In genomic region chr1:232965124-232965911, GRCh38 we compare ENCODE assay signal across 14 cellular contexts. TPM values are rescaled to one million over a fixed set of nuclear protein-coding genes. Genes with fewer than 3 reads are reported as not detected.
DNase-seq lines count a peak whose midpoint lies in the region; ATAC-seq and TF ChIP-seq lines count a peak whose summit lies in the region.
"Had no signal": no experiment of that assay in that cellular context is flagged by ENCODE, and none has a peak within 500 bp of the region (broad histone marks: within the 10 kb centered on the region; RNA-seq: fewer than 3 reads in every experiment).

No MANE protein-coding gene starts in this region.

- peaks cover 6 to 30% of the 10 kb centered on the region in 2 donors for H3K36me3 Mint-ChIP-seq in activated naive CD4-positive, alpha-beta T cell treated with anti-CD3 and anti-CD28 coated beads, Interleukin-2, amount 50 U/mL, for 72 hours
- peaks cover 23% of the 10 kb centered on the region for H3K36me3 Mint-ChIP-seq in endodermal cell (ENCODE audit: low read depth)
- peaks cover 41 to 47% of the 10 kb centered on the region in 2 donors for H3K36me3 Mint-ChIP-seq in stimulated activated naive B cell treated with anti-CD40 and anti-IgM and Interleukin-4, amounts not matched to agents 10 μg/mL and 1 μg/mL and 100 μg/mL, for 72 hours

- no peak overlapping the region for H3K18ac ChIP-seq in neuronal stem cell (ENCODE audit: low read length)

- no peak overlapping the region for H4K8ac ChIP-seq in neuronal stem cell (ENCODE audit: low read depth, low read length)

- H2AFZ ChIP-seq in neuronal stem cell (ENCODE audit: low read length): no peak overlapping the region

- H3K4ac ChIP-seq in neuronal stem cell (ENCODE audit: low read length): no peak overlapping the region

- H3K9ac ChIP-seq in endodermal cell (ENCODE audit: extremely low read depth, low read length, poor library complexity, severe bottlenecking) (no peak overlapping the region), neuronal stem cell (ENCODE audit: low read depth, low read length, poor library complexity) (no peak overlapping the region)

- H3K36me3 ChIP-seq in endodermal cell (ENCODE audit: control insufficient read depth, insufficient read depth, low read length): peaks cover 4% of the 10 kb centered on the region
- H3K36me3 ChIP-seq in neuronal stem cell (replicated peaks in 1 of 2; ENCODE audit: control insufficient read depth in 2 of 2, insufficient read depth in 2 of 2, low read length in 2 of 2): peaks cover 6 to 77% of the 10 kb centered on the region in 2 donors

- H3K27ac ChIP-seq in endodermal cell (ENCODE audit: low read depth, low read length): no peak overlapping the region
- H3K27ac ChIP-seq in neuronal stem cell (replicated peaks; ENCODE audit: low read length): no peak overlapping the region
- H3K27ac ChIP-seq: SJSA1, thyroid gland had no signal

- H3K4me2 ChIP-seq in neuronal stem cell (ENCODE audit: insufficient read depth, low read length, poor library complexity, severe bottlenecking): no peak overlapping the region

- H3K4me3 Mint-ChIP-seq in endodermal cell: no peak overlapping the region
- H3K4me3 Mint-ChIP-seq in stimulated activated naive B cell treated with anti-CD40 and anti-IgM and Interleukin-4, amounts not matched to agents 10 μg/mL and 1 μg/mL and 100 μg/mL, for 72 hours: no peak overlapping the region

- H3K14ac ChIP-seq in neuronal stem cell (ENCODE audit: low read length): no peak overlapping the region

- H3K27me3 ChIP-seq in endodermal cell (ENCODE audit: control insufficient read depth, insufficient read depth, low read length, poor library complexity, severe bottlenecking): no peaks in the 10 kb centered on the region
- H3K27me3 ChIP-seq in neuronal stem cell (ENCODE audit: control insufficient read depth in 3 of 3, insufficient read depth in 3 of 3, low read depth in 1 of 3, low read length in 3 of 3): no peaks in the 10 kb centered on the region
- H3K27me3 ChIP-seq: SJSA1, thyroid gland had no signal

- H4K91ac ChIP-seq in neuronal stem cell (ENCODE audit: low read depth, low read length, poor library complexity): no peak overlapping the region

- DNase-seq in activated naive CD4-positive, alpha-beta T cell treated with anti-CD3 and anti-CD28 coated beads, Interleukin-2, amount 50 U/mL, for 72 hours (ENCODE audit: low spot score in 2 of 2): no peak
- no peak for DNase-seq in activated naive CD4-positive, alpha-beta T cell treated with anti-CD3 and anti-CD28 coated beads, Interleukin-2, amount 50 U/mL, for 16 hours
- DNase-seq in endodermal cell (no peak), neuronal stem cell (ENCODE audit: low spot score) (no peak), HK-2 (ENCODE audit: unreplicated experiment) (no peak)
- DNase-seq in stimulated activated naive B cell treated with anti-CD40 and anti-IgM and Interleukin-4, amounts not matched to agents 10 μg/mL and 1 μg/mL and 100 μg/mL, for 72 hours: no peak
- no peak for DNase-seq in stimulated activated naive CD4-positive, alpha-beta T cell (lab: John Stamatoyannopoulos, UW)
- DNase-seq: ACHN; Calu3; MV-4-11; stimulated activated CD4-positive, alpha-beta T cell treated with anti-CD3 and anti-CD28 coated beads, Interleukin-12 subunit alpha, Interleukin-12 subunit beta, amount 100 ng/mL, for 4 hours; thyroid gland had no signal

- no peaks in the 10 kb centered on the region for H3K9me3 ChIP-seq in endodermal cell (ENCODE audit: control insufficient read depth, low read length)
- no peaks in the 10 kb centered on the region for H3K9me3 ChIP-seq in neuronal stem cell (replicated peaks in 1 of 2; ENCODE audit: control insufficient read depth in 2 of 2, insufficient read depth in 1 of 2, low read depth in 1 of 2, low read length in 2 of 2)
- H3K9me3 ChIP-seq: SJSA1, thyroid gland had no signal

- no peaks in the 10 kb centered on the region for H3K9me3 Mint-ChIP-seq in activated naive CD4-positive, alpha-beta T cell treated with anti-CD3 and anti-CD28 coated beads, Interleukin-2, amount 50 U/mL, for 72 hours
- no peaks in the 10 kb centered on the region for H3K9me3 Mint-ChIP-seq in endodermal cell
- H3K9me3 Mint-ChIP-seq in stimulated activated naive B cell treated with anti-CD40 and anti-IgM and Interleukin-4, amounts not matched to agents 10 μg/mL and 1 μg/mL and 100 μg/mL, for 72 hours: no peaks in the 10 kb centered on the region

- peak; percentile 64 to 65 for ATAC-seq in activated naive CD4-positive, alpha-beta T cell treated with anti-CD3 and anti-CD28 coated beads, Interleukin-2, amount 50 U/mL, for 72 hours
- ATAC-seq in HG02798 (IDR thresholded peaks at IDR 0.05; ENCODE audit: poor library complexity, unreplicated experiment): peak; percentile 71
- ATAC-seq in stimulated activated naive B cell treated with anti-CD40 and anti-IgM and Interleukin-4, amounts not matched to agents 10 μg/mL and 1 μg/mL and 100 μg/mL, for 72 hours (replicated peaks): no peak

- H2AK5ac ChIP-seq in neuronal stem cell (ENCODE audit: low read depth, low read length): no peak overlapping the region

- 94 to 97% methylated on average over 7 to 10 of the region's 10 CpGs for WGBS in endodermal cell (ENCODE audit: insufficient coverage in 1 of 2, insufficient read length in 1 of 2), 2 experiments
- no CpG with 5 or more reads among the region's 10 CpGs for WGBS in neuronal stem cell (ENCODE audit: extremely low coverage in 2 of 2, insufficient read length in 2 of 2, insufficient replicate concordance in 1 of 2), 2 donors

- H3K79me1 ChIP-seq in neuronal stem cell (ENCODE audit: low read depth, low read length): peaks cover 5% of the 10 kb centered on the region

- H3K4me1 Mint-ChIP-seq in endodermal cell: peaks cover 4% of the 10 kb centered on the region
- peaks cover 6 to 7% of the 10 kb centered on the region in 2 donors for H3K4me1 Mint-ChIP-seq in stimulated activated naive B cell treated with anti-CD40 and anti-IgM and Interleukin-4, amounts not matched to agents 10 μg/mL and 1 μg/mL and 100 μg/mL, for 72 hours

- no peak for TF ChIP-seq CTCF in endodermal cell (conservative IDR thresholded peaks at IDR 0.05)

- no peaks in the 10 kb centered on the region for H3K4me1 ChIP-seq in endodermal cell (ENCODE audit: control insufficient read depth, insufficient read depth, low read length)
- H3K4me1 ChIP-seq in neuronal stem cell (ENCODE audit: control insufficient read depth in 2 of 2, insufficient read depth in 1 of 2, low read depth in 1 of 2, low read length in 2 of 2): peaks cover 2 to 7% of the 10 kb centered on the region in 2 donors
- H3K4me1 ChIP-seq: SJSA1 had no signal

- H2BK15ac ChIP-seq in neuronal stem cell (ENCODE audit: low read length): no peak overlapping the region

- peak overlapping the region; percentile 22 to 49 for H3K27ac Mint-ChIP-seq in activated naive CD4-positive, alpha-beta T cell treated with anti-CD3 and anti-CD28 coated beads, Interleukin-2, amount 50 U/mL, for 72 hours
- H3K27ac Mint-ChIP-seq in endodermal cell: peak overlapping the region; percentile 27
- H3K27ac Mint-ChIP-seq in stimulated activated naive B cell treated with anti-CD40 and anti-IgM and Interleukin-4, amounts not matched to agents 10 μg/mL and 1 μg/mL and 100 μg/mL, for 72 hours: peak overlapping the region; percentile 62

- H3K4me3 ChIP-seq in endodermal cell (ENCODE audit: low read length) (no peak overlapping the region), neuronal stem cell (ENCODE audit: low read length in 2 of 2) (no peak overlapping the region)
- H3K4me3 ChIP-seq: SJSA1, thyroid gland had no signal

- H2BK5ac ChIP-seq in neuronal stem cell (ENCODE audit: low read length): no peak overlapping the region

- H2BK120ac ChIP-seq in neuronal stem cell (ENCODE audit: low read depth, low read length): no peak overlapping the region

- no peak overlapping the region for H2BK12ac ChIP-seq in neuronal stem cell (ENCODE audit: low read length)

- H3K23ac ChIP-seq in neuronal stem cell (ENCODE audit: low read depth, low read length, poor library complexity): no peak overlapping the region

- H3K27me3 Mint-ChIP-seq in endodermal cell (ENCODE audit: insufficient read depth): no peaks in the 10 kb centered on the region
- H3K27me3 Mint-ChIP-seq in stimulated activated naive B cell treated with anti-CD40 and anti-IgM and Interleukin-4, amounts not matched to agents 10 μg/mL and 1 μg/mL and 100 μg/mL, for 72 hours: no peaks in the 10 kb centered on the region

RNA-seq across cellular contexts. Expression of gene NTPCR, which starts 14.9 kb away (rescaled TPM):
- total RNA-seq in activated naive CD4-positive, alpha-beta T cell treated with anti-CD3 and anti-CD28 coated beads, Interleukin-2, amount 50 U/mL, for 72 hours: 10 to 100 TPM; 59.0 to 85.4 TPM
- total RNA-seq in endodermal cell: 10 to 100 TPM; 30.9 to 43.3 TPM
- polyA plus RNA-seq in endodermal cell (2013, experiment 1 of 2): 95.2 TPM
- polyA plus RNA-seq in endodermal cell (2013, experiment 2 of 2): 86.8 TPM
- polyA plus RNA-seq in neuronal stem cell (2013, experiment 1 of 2): 63.6 TPM
- polyA plus RNA-seq in neuronal stem cell (2013, experiment 2 of 2): 65.4 TPM

Comparison
In these comparisons a context has a peak if more than half of its experiments do, and no peak if none do; other contexts are left out.
1. ATAC-seq: peak in activated naive CD4-positive, alpha-beta T cell treated with anti-CD3 and anti-CD28 coated beads, Interleukin-2, amount 50 U/mL, for 72 hours (2 of 2) and HG02798 (single experiment); none in stimulated activated naive B cell treated with anti-CD40 and anti-IgM and Interleukin-4, amounts not matched to agents 10 μg/mL and 1 μg/mL and 100 μg/mL, for 72 hours (0 of 2).
2. Peak in every context shown above with its lines, with median percentiles within 50 percentile points of each other: H3K27ac Mint-ChIP-seq.